8 cellular contexts compared by ENCODE assay signal in the genomic region with DNA sequence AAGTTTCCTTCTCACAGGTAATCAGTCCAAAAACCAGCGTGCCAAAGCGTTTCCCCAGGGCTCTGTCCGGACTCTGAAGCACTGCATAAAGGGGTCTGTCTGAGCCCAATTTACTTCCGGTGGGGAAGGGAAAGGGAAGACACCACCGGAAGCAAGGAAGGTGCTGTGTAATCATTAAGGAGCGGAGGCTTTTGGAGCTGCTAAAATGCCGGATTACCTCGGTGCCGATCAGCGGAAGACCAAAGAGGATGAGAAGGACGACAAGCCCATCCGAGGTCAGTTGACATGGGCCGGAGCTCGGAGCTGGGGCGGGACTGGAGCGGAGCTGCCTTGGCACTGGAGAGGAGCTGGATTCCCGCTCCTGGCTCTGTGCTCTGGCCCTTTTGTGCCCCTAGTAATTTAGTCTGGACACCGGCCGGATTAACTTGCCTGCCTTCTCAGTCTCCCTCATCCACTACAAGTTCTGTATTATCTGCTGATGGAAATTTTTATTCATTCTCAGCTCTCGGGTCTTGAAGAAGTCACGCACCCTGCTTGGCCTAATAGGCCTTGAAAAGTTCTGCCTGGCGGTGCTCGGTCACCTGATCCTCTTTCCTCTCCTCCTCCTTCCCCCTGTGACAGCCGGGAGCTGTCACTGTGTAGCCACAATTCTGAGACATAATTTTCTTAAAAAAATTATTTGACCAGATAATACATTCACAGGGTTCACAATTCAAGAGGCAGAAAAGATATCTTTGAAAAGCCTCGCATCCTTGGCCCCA. TPM values are rescaled to one million over a fixed set of nuclear protein-coding genes. Genes with fewer than 3 reads are reported as not detected.
DNase-seq lines count a peak whose midpoint lies in the region; ATAC-seq and TF ChIP-seq lines count a peak whose summit lies in the region.

A gene (plus strand): TSS at position 137 of the 761 bp plus-strand sequence. CDS start 69 bp downstream, at position 206.

- CTCF ChIA-PET in activated CD4-positive, alpha-beta T cell treated with anti-CD3 and anti-CD28 coated beads for 36 hours (lab: Charles Lee) = interaction anchor here (0.9 to 2.1 kb wide), 6 partner anchors 10 to 275 kb away, joined by 3 to 6 read pairs (median 3); no protein-coding TSS in a partner anchor

- peaks cover 36% of the 10 kb centered on the region for H3K36me3 Mint-ChIP-seq in activated CD4-positive, alpha-beta T cell treated with anti-CD3 and anti-CD28 coated beads for 36 hours (ENCODE audit: low read depth)
- peaks cover 4% of the 10 kb centered on the region for H3K36me3 Mint-ChIP-seq in chondrocyte (ENCODE audit: low read depth)

- H3K4me1 ChIP-seq in BE2C = no peaks in the 10 kb centered on the region

- DNase-seq in BE2C = peak; percentile 78
- peak; percentile 40 for DNase-seq in GM19240 (ENCODE audit: insufficient read length, low spot score)
- DNase-seq in NCI-H524 (lab: John Stamatoyannopoulos, UW) = peak; percentile 86 to 90
- peak; percentile 87 for DNase-seq in activated CD4-positive, alpha-beta T cell treated with anti-CD3 and anti-CD28 coated beads for 36 hours
- no peak for DNase-seq in chondrocyte (ENCODE audit: low spot score)
- DNase-seq in kidney glomerular epithelial cell (lab: John Stamatoyannopoulos, UW) = peak; percentile 92
- DNase-seq in stimulated activated CD4-positive, alpha-beta T cell treated with anti-CD3 and anti-CD28 coated beads, Interleukin-15, amount 100 ng/mL, for 48 hours (ENCODE audit: low read depth in 2 of 2) = peak; percentile 63 to 72

- intact Hi-C loops in activated CD4-positive, alpha-beta T cell treated with anti-CD3 and anti-CD28 coated beads for 36 hours (cut with DNase I, micrococcal nuclease) = loop anchor here (1.0 to 10.0 kb wide), 7 partner anchors 50 to 1667 kb away; a partner anchor contains a TSS

- H3K4me3 Mint-ChIP-seq in activated CD4-positive, alpha-beta T cell treated with anti-CD3 and anti-CD28 coated beads for 36 hours = peak within 1 kb of the TSS; percentile 94
- H3K4me3 Mint-ChIP-seq in chondrocyte (ENCODE audit: unreplicated experiment) = peak within 1 kb of the TSS; percentile 97

- no peaks in the 10 kb centered on the region for H3K27me3 Mint-ChIP-seq in activated CD4-positive, alpha-beta T cell treated with anti-CD3 and anti-CD28 coated beads for 36 hours
- no peaks in the 10 kb centered on the region for H3K27me3 Mint-ChIP-seq in chondrocyte (ENCODE audit: low read depth)

- no peaks in the 10 kb centered on the region for H3K9me3 Mint-ChIP-seq in activated CD4-positive, alpha-beta T cell treated with anti-CD3 and anti-CD28 coated beads for 36 hours (ENCODE audit: low read depth)
- H3K9me3 Mint-ChIP-seq in chondrocyte (ENCODE audit: low read depth) = no peaks in the 10 kb centered on the region

- TF ChIP-seq CTCF in BE2C (IDR thresholded peaks at IDR 0.05; ENCODE audit: low read depth, low read length) = no peak
- peak; percentile 7 for TF ChIP-seq CTCF in chondrocyte (IDR thresholded peaks at IDR 0.05)

- no peaks in the 10 kb centered on the region for H3K9me3 ChIP-seq in BE2C

- peaks cover 55% of the 10 kb centered on the region for H3K4me1 Mint-ChIP-seq in activated CD4-positive, alpha-beta T cell treated with anti-CD3 and anti-CD28 coated beads for 36 hours
- peaks cover 60% of the 10 kb centered on the region for H3K4me1 Mint-ChIP-seq in chondrocyte (ENCODE audit: low read depth)

- H3K36me3 ChIP-seq in BE2C = peaks cover 10% of the 10 kb centered on the region

- H3K27me3 ChIP-seq in BE2C = no peaks in the 10 kb centered on the region

- H3K4me3 ChIP-seq in BE2C (ENCODE audit: low read depth, low read length) = peak within 1 kb of the TSS; percentile 97

- H3K27ac Mint-ChIP-seq in activated CD4-positive, alpha-beta T cell treated with anti-CD3 and anti-CD28 coated beads for 36 hours = peak within 1 kb of the TSS; percentile 97
- H3K27ac Mint-ChIP-seq in chondrocyte (ENCODE audit: unreplicated experiment) = peak within 1 kb of the TSS; percentile 100

- POLR2A ChIA-PET in activated CD4-positive, alpha-beta T cell treated with anti-CD3 and anti-CD28 coated beads for 36 hours (lab: Charles Lee) = interaction anchor here (0.5 to 1.0 kb wide), 2 partner anchors 20 to 400 kb away, joined by 3 to 5 read pairs; no protein-coding TSS in a partner anchor

- ATAC-seq in HG03457 (IDR thresholded peaks at IDR 0.05; ENCODE audit: unreplicated experiment) = peak; percentile 66
- peak; percentile 69 for ATAC-seq in activated CD4-positive, alpha-beta T cell treated with anti-CD3 and anti-CD28 coated beads for 36 hours

RNA-seq across cellular contexts. Expression of the gene that starts here (rescaled TPM):
- 144 TPM for polyA plus RNA-seq in BE2C (2012; ENCODE audit: insufficient read depth, insufficient read length, low read depth)
- 100 to 1,000 TPM; 145 to 161 TPM for total RNA-seq in activated CD4-positive, alpha-beta T cell treated with anti-CD3 and anti-CD28 coated beads for 36 hours
- total RNA-seq in chondrocyte = 126 to 157 TPM (median 133 TPM) in 3 replicates
